ENCODE assay signal across 2 cellular contexts in genomic region chr6:119270545-119270944, GRCh38.
TF ChIP-seq lines count a peak whose summit lies in the region.

No MANE protein-coding gene starts in this region.

TF ChIP-seq in HepG2, 621 proteins besides CTCF, POLR2A, EP300 and RAD21:
- TF ChIP-seq ZFP1 (CRISPR knock-in tag; IDR thresholded peaks at IDR 0.05) (peak; percentile 99), NR2F6 (IDR thresholded peaks at IDR 0.05) (no peak), NR2F6 (CRISPR knock-in tag; IDR thresholded peaks at IDR 0.05) (no peak)

TF ChIP-seq in K562, 482 proteins besides CTCF, POLR2A, EP300 and RAD21:
- TF ChIP-seq, protein P1, sequence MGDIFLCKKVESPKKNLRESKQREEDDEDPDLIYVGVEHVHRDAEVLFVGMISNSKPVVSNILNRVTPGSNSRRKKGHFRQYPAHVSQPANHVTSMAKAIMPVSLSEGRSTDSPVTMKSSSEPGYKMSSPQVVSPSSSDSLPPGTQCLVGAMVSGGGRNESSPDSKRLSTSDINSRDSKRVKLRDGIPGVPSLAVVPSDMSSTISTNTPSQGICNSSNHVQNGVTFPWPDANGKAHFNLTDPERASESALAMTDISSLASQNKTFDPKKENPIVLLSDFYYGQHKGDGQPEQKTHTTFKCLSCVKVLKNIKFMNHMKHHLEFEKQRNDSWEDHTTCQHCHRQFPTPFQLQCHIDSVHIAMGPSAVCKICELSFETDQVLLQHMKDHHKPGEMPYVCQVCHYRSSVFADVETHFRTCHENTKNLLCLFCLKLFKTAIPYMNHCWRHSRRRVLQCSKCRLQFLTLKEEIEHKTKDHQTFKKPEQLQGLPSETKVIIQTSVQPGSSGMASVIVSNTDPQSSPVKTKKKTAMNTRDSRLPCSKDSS (IDR thresholded peaks at IDR 0.05; ENCODE audit: low read depth, partially characterized antibody) = peak; percentile 19
- no peak for TF ChIP-seq ATF2 (CRISPR knock-in tag; IDR thresholded peaks at IDR 0.05)
- TF ChIP-seq CREBBP (IDR thresholded peaks at IDR 0.05; ENCODE audit: low read depth, low read length) = no peak
- no peak for TF ChIP-seq MYBL2 (IDR thresholded peaks at IDR 0.05; ENCODE audit: low read depth)
- TF ChIP-seq MYBL2 (CRISPR knock-in tag; IDR thresholded peaks at IDR 0.05; ENCODE audit: borderline replicate concordance) = no peak
- TF ChIP-seq IRF1 (CRISPR knock-in tag; IDR thresholded peaks at IDR 0.05; ENCODE audit: borderline replicate concordance) = no peak
- TF ChIP-seq, protein P2, sequence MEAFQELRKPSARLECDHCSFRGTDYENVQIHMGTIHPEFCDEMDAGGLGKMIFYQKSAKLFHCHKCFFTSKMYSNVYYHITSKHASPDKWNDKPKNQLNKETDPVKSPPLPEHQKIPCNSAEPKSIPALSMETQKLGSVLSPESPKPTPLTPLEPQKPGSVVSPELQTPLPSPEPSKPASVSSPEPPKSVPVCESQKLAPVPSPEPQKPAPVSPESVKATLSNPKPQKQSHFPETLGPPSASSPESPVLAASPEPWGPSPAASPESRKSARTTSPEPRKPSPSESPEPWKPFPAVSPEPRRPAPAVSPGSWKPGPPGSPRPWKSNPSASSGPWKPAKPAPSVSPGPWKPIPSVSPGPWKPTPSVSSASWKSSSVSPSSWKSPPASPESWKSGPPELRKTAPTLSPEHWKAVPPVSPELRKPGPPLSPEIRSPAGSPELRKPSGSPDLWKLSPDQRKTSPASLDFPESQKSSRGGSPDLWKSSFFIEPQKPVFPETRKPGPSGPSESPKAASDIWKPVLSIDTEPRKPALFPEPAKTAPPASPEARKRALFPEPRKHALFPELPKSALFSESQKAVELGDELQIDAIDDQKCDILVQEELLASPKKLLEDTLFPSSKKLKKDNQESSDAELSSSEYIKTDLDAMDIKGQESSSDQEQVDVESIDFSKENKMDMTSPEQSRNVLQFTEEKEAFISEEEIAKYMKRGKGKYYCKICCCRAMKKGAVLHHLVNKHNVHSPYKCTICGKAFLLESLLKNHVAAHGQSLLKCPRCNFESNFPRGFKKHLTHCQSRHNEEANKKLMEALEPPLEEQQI (IDR thresholded peaks at IDR 0.05) = 0 out of 2 replicates have a peak, but pooled peaks have one; percentile 19
- peak; percentile 96 for TF ChIP-seq ZFP1 (CRISPR knock-in tag; IDR thresholded peaks at IDR 0.05)
- peak in 1 of 2 experiments; percentile 82; a peak in 2 of 3 replicates for TF ChIP-seq CBX3 (IDR thresholded peaks at IDR 0.05; ENCODE audit: borderline replicate concordance in 1 of 2, low read length in 2 of 2)
- no peak for TF ChIP-seq CREB3 (tag; conservative IDR thresholded peaks at IDR 0.05; ENCODE audit: low read depth)
- peak; percentile 76 for TF ChIP-seq TRIM28 (IDR thresholded peaks at IDR 0.05)
